ENCODE assay signal across 11 cellular contexts in genomic region chr18:63882333-63883141, GRCh38. TPM values are rescaled to one million over a fixed set of nuclear protein-coding genes. Genes with fewer than 3 reads are reported as not detected.
DNase-seq lines count a peak whose midpoint lies in the region; ATAC-seq and TF ChIP-seq lines count a peak whose summit lies in the region.
"Had no signal": no experiment of that assay in that cellular context is flagged by ENCODE, and none has a peak within 500 bp of the region (broad histone marks: within the 10 kb centered on the region; RNA-seq: fewer than 3 reads in every experiment).

No MANE protein-coding gene starts in this region.

- ATAC-seq in GM18520 (IDR thresholded peaks at IDR 0.05; ENCODE audit: unreplicated experiment): peak; percentile 52
- ATAC-seq in foreskin keratinocyte: peak; percentile 83
- ATAC-seq in HG03039 (IDR thresholded peaks at IDR 0.05; ENCODE audit: unreplicated experiment): no peak

- no peak overlapping the region for H3K4me3 ChIP-seq in SJSA1
- no peak overlapping the region for H3K4me3 ChIP-seq in skeletal muscle cell (ENCODE audit: low read depth, low read length)

- no peak for TF ChIP-seq CTCF in foreskin keratinocyte (conservative IDR thresholded peaks at IDR 0.05)

- peak; percentile 84 to 91 for DNase-seq in SJSA1 (ENCODE audit: low read depth in 1 of 2, low spot score in 2 of 2)
- peak; percentile 100 for DNase-seq in foreskin keratinocyte
- DNase-seq in skeletal muscle cell (ENCODE audit: low read depth): peak; percentile 88
- DNase-seq in superior temporal gyrus (ENCODE audit: extremely low spot score): no peak
- DNase-seq in activated CD8-positive, alpha-beta memory T cell treated with anti-CD3 and anti-CD28 coated beads, Interleukin-2, amount 50 U/mL, for 48 hours: no peak
- DNase-seq in NCI-H187 (lab: John Stamatoyannopoulos, UW): no peak
- DNase-seq: NCI-H1105; stimulated activated naive CD4-positive, alpha-beta T cell had no signal

- H3K27ac ChIP-seq in SJSA1: peak overlapping the region; percentile 92
- peak overlapping the region; percentile 99 for H3K27ac ChIP-seq in foreskin keratinocyte

- H3K4me1 ChIP-seq in SJSA1 (replicated peaks): peaks cover 28% of the 10 kb centered on the region
- H3K4me1 ChIP-seq in foreskin keratinocyte: peaks cover 75% of the 10 kb centered on the region

- no peaks in the 10 kb centered on the region for H3K9me3 ChIP-seq in SJSA1 (replicated peaks)

- H3K27me3 ChIP-seq in SJSA1 (replicated peaks) (no peaks in the 10 kb centered on the region), foreskin keratinocyte (no peaks in the 10 kb centered on the region)

- no peaks in the 10 kb centered on the region for H3K36me3 ChIP-seq in SJSA1

RNA-seq across cellular contexts. Expression of gene SERPINB2, which starts 5.0 kb away (rescaled TPM):
- total RNA-seq in SJSA1 (2014; rRNA removed; shearing (Covaris generic)): 0.74 TPM in 1 of 2 replicates, not detected in the other
- total RNA-seq in foreskin keratinocyte: 129 and 205 TPM in 2 replicates
- polyA plus RNA-seq in foreskin keratinocyte: 96.4 and 169 TPM in 2 replicates
- total RNA-seq: osteocyte had no signal

RNA-seq across cellular contexts. Expression of gene SERPINB10, which starts 25.2 kb away (rescaled TPM):
- total RNA-seq in SJSA1 (2014; rRNA removed; shearing (Covaris generic)): 1.7 TPM in 1 of 2 replicates, not detected in the other
- total RNA-seq in foreskin keratinocyte: 0.07 and 2.3 TPM in 2 replicates
- 0.73 TPM in 1 of 2 replicates, not detected in the other for polyA plus RNA-seq in foreskin keratinocyte
- total RNA-seq: osteocyte had no signal

Comparison
In these comparisons a context has a peak if more than half of its experiments do, and no peak if none do; other contexts are left out.
1. DNase-seq: peak in SJSA1 (2 of 2), foreskin keratinocyte (2 of 2) and skeletal muscle cell (single experiment); none in superior temporal gyrus (single experiment), activated CD8-positive, alpha-beta memory T cell treated with anti-CD3 and anti-CD28 coated beads, Interleukin-2, amount 50 U/mL, for 48 hours (single experiment) and NCI-H187 (0 of 2).
2. RNA of gene SERPINB2, which starts 5.0 kb away (total RNA-seq): 129 to 205 TPM in foreskin keratinocyte; 0.74 TPM in SJSA1; every median in the first group is over 10 times any median in the second.